In the genomic region with DNA sequence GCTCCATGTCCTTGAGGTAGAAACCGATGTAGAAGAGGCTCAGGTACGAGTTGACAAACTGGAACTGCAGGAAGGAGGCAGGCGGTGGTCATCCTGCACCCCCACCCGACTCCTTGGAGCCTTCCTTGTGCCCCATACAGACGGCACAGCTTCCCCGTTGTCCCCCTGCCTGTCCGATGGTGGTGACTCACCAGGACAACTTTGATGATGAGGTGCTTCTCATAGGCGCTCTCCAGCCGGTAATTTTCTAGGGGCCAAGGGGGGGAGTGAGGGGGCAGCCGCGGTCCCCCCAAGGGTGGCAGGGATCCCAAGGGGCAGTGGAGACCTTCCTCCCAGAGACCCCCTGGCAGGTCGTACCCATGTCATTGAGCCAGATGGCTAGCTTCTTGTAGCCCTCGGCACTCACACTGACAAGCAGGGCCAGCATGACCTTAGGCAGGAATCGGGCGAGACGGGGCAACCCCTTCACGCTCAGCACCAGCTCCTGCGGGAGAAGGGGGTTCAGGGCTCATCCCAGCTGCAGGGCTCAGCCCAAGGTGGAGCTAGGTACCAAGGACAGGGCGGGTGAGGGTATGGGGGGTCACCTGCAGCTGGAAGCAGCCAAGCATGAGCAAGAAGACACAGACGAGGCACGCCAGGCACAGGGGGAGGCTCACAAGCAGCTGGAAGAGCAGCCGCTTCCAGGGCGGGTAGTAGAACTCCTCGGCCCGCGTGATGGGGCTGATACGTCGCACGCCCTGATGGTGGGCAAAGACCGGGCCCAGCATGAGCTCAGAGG, we compare ENCODE assay signal across 20 cellular contexts. TPM values are rescaled to one million over a fixed set of nuclear protein-coding genes. Genes with fewer than 3 reads are reported as not detected.
DNase-seq lines count a peak whose midpoint lies in the region; ATAC-seq, FAIRE-seq and TF ChIP-seq lines count a peak whose summit lies in the region.
"Had no signal": no experiment of that assay in that cellular context is flagged by ENCODE, and none has a peak within 500 bp of the region (broad histone marks: within the 10 kb centered on the region; RNA-seq: fewer than 3 reads in every experiment).

No MANE protein-coding gene starts in this region.

- H3K4me1 ChIP-seq in BLaER1 treated with 17β-estradiol and CSF1 and Interleukin-3, amounts not matched to agents 10 nM and 100 nM = peaks cover 36 to 66% (median 46%) of the 10 kb centered on the region in 10 experiments
- H3K4me1 ChIP-seq in Caco-2 (peaks cover 24% of the 10 kb centered on the region), K562 (replicated peaks in 1 of 2; ENCODE audit: control insufficient read depth in 2 of 2, insufficient read depth in 2 of 2, low read length in 2 of 2) (peaks cover 16 to 65% of the 10 kb centered on the region in 2 experiments; a peak in 4 of 5 replicates)

- TF ChIP-seq RAD21 in K562 (CRISPR knock-in tag; conservative IDR thresholded peaks at IDR 0.05 in 1 of 2, IDR thresholded peaks at IDR 0.05 in 1 of 2) = no peak

- no peak for TF ChIP-seq EP300 in K562 (IDR thresholded peaks at IDR 0.05; ENCODE audit: low read length)

- no peak for ATAC-seq in K562
- no peak for ATAC-seq in naive thymus-derived CD8-positive, alpha-beta T cell
- ATAC-seq: gastrocnemius medialis, left ventricle myocardium superior had no signal

- H3K36me3 ChIP-seq in BLaER1 treated with 17β-estradiol and CSF1 and Interleukin-3, amounts not matched to agents 10 nM and 100 nM = peaks cover 8 to 63% (median 12%) of the 10 kb centered on the region in 11 experiments; a peak in 18 of 22 replicates
- H3K36me3 ChIP-seq in Caco-2 (ENCODE audit: control insufficient read depth, insufficient read depth, low read length) (peaks cover 1% of the 10 kb centered on the region), K562 (ENCODE audit: control insufficient read depth, insufficient read depth, low read length) (peaks cover 7% of the 10 kb centered on the region; the same call in 1 of the 3 replicates)
- H3K36me3 ChIP-seq: gastrocnemius medialis, prostate gland, thyroid gland had no signal

- BruUV-seq in Caco-2 (replicated peaks; lab: Mats Ljungman, UMichigan) (no TSS peak), K562 (replicated peaks; lab: Mats Ljungman, UMichigan) (no TSS peak)

- H3K9me1 ChIP-seq in K562 (ENCODE audit: control insufficient read depth, insufficient read depth, low read length) = peaks cover 4% of the 10 kb centered on the region

- H3K9me3 ChIP-seq in BLaER1 treated with 17β-estradiol and CSF1 and Interleukin-3, amounts not matched to agents 10 nM and 100 nM (replicated peaks in 1 of 11) = peaks cover 0 to 9% (median 6%) of the 10 kb centered on the region in 11 experiments; a peak in 13 of 22 replicates
- H3K9me3 ChIP-seq in Caco-2 (no peaks in the 10 kb centered on the region), K562 (replicated peaks; ENCODE audit: control insufficient read depth, insufficient read depth, low read depth, low read length) (no peaks in the 10 kb centered on the region; the same call in 1 of the 2 replicates)
- H3K9me3 ChIP-seq: gastrocnemius medialis, prostate gland, thyroid gland had no signal

- peak overlapping the region in 1 of 11 experiments; percentile 70; a peak in 2 of 22 replicates for H3K9ac ChIP-seq in BLaER1 treated with 17β-estradiol and CSF1 and Interleukin-3, amounts not matched to agents 10 nM and 100 nM
- no peak overlapping the region; a peak in 1 of 4 replicates for H3K9ac ChIP-seq in K562 (ENCODE audit: insufficient read depth in 1 of 2, low read depth in 2 of 2, low read length in 2 of 2)

- peaks cover 0 to 53% (median 24%) of the 10 kb centered on the region in 11 experiments; a peak in 15 of 22 replicates for H4K20me1 ChIP-seq in BLaER1 treated with 17β-estradiol and CSF1 and Interleukin-3, amounts not matched to agents 10 nM and 100 nM
- no peaks in the 10 kb centered on the region; the same call in 1 of the 2 replicates for H4K20me1 ChIP-seq in K562 (replicated peaks; ENCODE audit: control insufficient read depth, insufficient read depth, low read length)

- peak overlapping the region; percentile 75 to 95 (median 92) for H3K4me2 ChIP-seq in BLaER1 treated with 17β-estradiol and CSF1 and Interleukin-3, amounts not matched to agents 10 nM and 100 nM
- H3K4me2 ChIP-seq in K562 (ENCODE audit: insufficient read depth, low read length) = no peak overlapping the region

- no peaks in the 10 kb centered on the region for H3K27me3 Mint-ChIP-seq in Caco-2 (ENCODE audit: insufficient read depth, unreplicated experiment)
- no peaks in the 10 kb centered on the region for H3K27me3 Mint-ChIP-seq in naive thymus-derived CD8-positive, alpha-beta T cell

- H3K4me3 ChIP-seq in BLaER1 treated with 17β-estradiol and CSF1 and Interleukin-3, amounts not matched to agents 10 nM and 100 nM = no peak overlapping the region
- peak overlapping the region; percentile 57 for H3K4me3 ChIP-seq in Caco-2 (ENCODE audit: low read depth, low read length)
- H3K4me3 ChIP-seq in K562 = no peak overlapping the region
- H3K4me3 ChIP-seq: gastrocnemius medialis, prostate gland, thyroid gland had no signal

- in situ Hi-C loops in K562 (cut with MboI) = no loop called here

- H3K4me3 Mint-ChIP-seq in Caco-2 (ENCODE audit: unreplicated experiment) = peak overlapping the region; percentile 75
- H3K4me3 Mint-ChIP-seq in naive thymus-derived CD8-positive, alpha-beta T cell = peak overlapping the region; percentile 53 to 81 (median 73)

- intact Hi-C loops in Caco-2 (cut with micrococcal nuclease; ENCODE audit: unreplicated experiment) (loop anchor here (5.0 kb wide), 1 partner anchor 38 kb away; no protein-coding TSS in a partner anchor), K562 (cut with micrococcal nuclease) (no loop called here)

- H3K27ac ChIP-seq in BLaER1 treated with 17β-estradiol and CSF1 and Interleukin-3, amounts not matched to agents 10 nM and 100 nM = no peak overlapping the region
- H3K27ac ChIP-seq in K562 (ENCODE audit: extremely low read depth, low read depth, low read length) (no peak overlapping the region), caudate nucleus (ENCODE audit: low read depth, low read length) (no peak overlapping the region)
- H3K27ac ChIP-seq: coronary artery, gastrocnemius medialis, prostate gland, thyroid gland had no signal

- peaks cover 15 to 29% (median 20%) of the 10 kb centered on the region in 11 experiments; a peak in 21 of 22 replicates for H3K27me3 ChIP-seq in BLaER1 treated with 17β-estradiol and CSF1 and Interleukin-3, amounts not matched to agents 10 nM and 100 nM
- H3K27me3 ChIP-seq in Caco-2 (replicated peaks; ENCODE audit: control insufficient read depth, insufficient read depth, low read length) (no peaks in the 10 kb centered on the region), K562 (ENCODE audit: control insufficient read depth in 2 of 2, insufficient read depth in 2 of 2, low read length in 2 of 2) (no peaks in the 10 kb centered on the region)
- H3K27me3 ChIP-seq: gastrocnemius medialis, thyroid gland had no signal

- no peak for TF ChIP-seq POLR2A in K562 (conservative IDR thresholded peaks at IDR 0.05)

- WGBS in K562 (ENCODE audit: insufficient coverage, low coverage, missing lambda C conversion rate) = 77% methylated on average over 28 of the region's 30 CpGs

- peak overlapping the region; percentile 21 for H3K27ac Mint-ChIP-seq in Caco-2 (ENCODE audit: unreplicated experiment)
- peak overlapping the region in 5 of 10 donors; percentile 11 to 66 (median 61) for H3K27ac Mint-ChIP-seq in naive thymus-derived CD8-positive, alpha-beta T cell

- H2AFZ ChIP-seq in K562 (ENCODE audit: low read depth, low read length) = no peak overlapping the region

- H3K9me3 Mint-ChIP-seq in Caco-2 (ENCODE audit: unreplicated experiment) = no peaks in the 10 kb centered on the region
- H3K9me3 Mint-ChIP-seq in naive thymus-derived CD8-positive, alpha-beta T cell = no peaks in the 10 kb centered on the region

- no peak for FAIRE-seq in K562 (lab: Jason Lieb, UNC)
- FAIRE-seq: RCC 7860, small intestine had no signal

- no peak for DNase-seq in Caco-2
- no peak for DNase-seq in K562 (ENCODE audit: extremely low read depth in 1 of 4, low spot score in 3 of 4)
- DNase-seq in naive thymus-derived CD8-positive, alpha-beta T cell = no peak
- no peak for DNase-seq in caudate nucleus (lab: John Stamatoyannopoulos, UW)
- no peak for DNase-seq in DMS79 (lab: John Stamatoyannopoulos, UW)
- no peak for DNase-seq in hippocampal formation (lab: John Stamatoyannopoulos, UW)
- DNase-seq: activated gamma-delta T cell treated with Interleukin-2 at 50 U/mL for 16 hours; DND-41; gastrocnemius medialis; HCEC 1CT; Kasumi-1; left ventricle myocardium superior; NCI-H2171 treated with DMSO at 0.1 percent for 48 hours; small intestine; stimulated activated CD8-positive, alpha-beta memory T cell treated with anti-CD3 and anti-CD28 coated beads, Interleukin-4, amount 100 ng/mL, for 48 hours; thyroid gland had no signal

- TF ChIP-seq CTCF in Caco-2 (IDR thresholded peaks at IDR 0.05; ENCODE audit: insufficient read depth in 1 of 2, low read depth in 1 of 2, low read length in 1 of 2, severe bottlenecking in 1 of 2, unreplicated experiment in 1 of 2) (no peak), K562 (IDR thresholded peaks at IDR 0.05 in 2 of 3, conservative IDR thresholded peaks at IDR 0.05 in 1 of 3; ENCODE audit: insufficient read depth in 2 of 3, low read depth in 1 of 3, low read length in 3 of 3) (no peak)

- no peaks in the 10 kb centered on the region for H3K4me1 Mint-ChIP-seq in Caco-2 (ENCODE audit: low read depth, unreplicated experiment)
- peaks cover 11 to 40% (median 25%) of the 10 kb centered on the region in 4 donors for H3K4me1 Mint-ChIP-seq in naive thymus-derived CD8-positive, alpha-beta T cell

- POLR2A ChIA-PET in Caco-2 (lab: Charles Lee) = interaction anchor here (1.1 to 2.9 kb wide), 2 partner anchors 20 to 76 kb away, joined by 3 to 17 read pairs; a partner anchor contains a TSS
- POLR2A ChIA-PET in K562 (lab: Yijun Ruan, JAX) = interaction anchor here (7.9 kb wide), 1 partner anchor 20 kb away, joined by 78 read pairs; a partner anchor contains a TSS
- POLR2A ChIA-PET in naive thymus-derived CD8-positive, alpha-beta T cell (lab: Charles Lee) = interaction anchor here (0.7 to 2.9 kb wide), 8 partner anchors 9 to 255 kb away, joined by 3 to 12 read pairs (median 3); a partner anchor contains a TSS

- peaks cover 27% of the 10 kb centered on the region for H3K36me3 Mint-ChIP-seq in Caco-2 (ENCODE audit: insufficient read depth, unreplicated experiment)
- H3K36me3 Mint-ChIP-seq in naive thymus-derived CD8-positive, alpha-beta T cell = no peaks in the 10 kb centered on the region

- CTCF ChIA-PET in Caco-2 (lab: Charles Lee) = interaction anchor here (0.6 to 1.6 kb wide), 3 partner anchors 17 to 25 kb away, joined by 3 read pairs; a partner anchor contains a TSS
- CTCF ChIA-PET in K562 (lab: Yijun Ruan, JAX; ENCODE audit: low intra/inter-chr PET ratio) = no interaction called here

- H3K79me2 ChIP-seq in K562 (ENCODE audit: control insufficient read depth, insufficient read depth, low read length) = peaks cover 5% of the 10 kb centered on the region; the same call in 1 of the 3 replicates

RNA-seq across cellular contexts. Expression of a gene that starts 4.7 kb away (rescaled TPM):
- 11.5 TPM in 2 replicates for total RNA-seq in Caco-2 (2022)
- 16.0 and 39.6 TPM in 2 replicates for total RNA-seq in K562 (2011; cell fraction: chromatin; rRNA removed; ENCODE audit: low replicate concordance)
- 22.4 and 24.5 TPM in 2 replicates for total RNA-seq in K562 (2011; cell fraction: nucleolus; rRNA removed)
- 14.4 and 15.8 TPM in 2 replicates for total RNA-seq in K562 (2011; cell fraction: nucleoplasm; rRNA removed)
- 2.5 and 3.5 TPM in 2 replicates for total RNA-seq in K562 (2014; rRNA removed)
- 0.51 and 0.73 TPM in 2 replicates for total RNA-seq in K562 (2014; rRNA removed; fragmentation: Illumina TruSeq; extraction: Trizol)
- 1.6 and 2.4 TPM in 2 replicates for total RNA-seq in K562 (2015; rRNA removed; fragmentation: Illumina TruSeq; extraction: Trizol)
- 7.6 and 8.5 TPM in 2 replicates for total RNA-seq in K562 (2021)
- polyA plus RNA-seq in K562 (2011; rRNA removed) = 2.2 and 5.1 TPM in 2 replicates
- 2.8 and 3.7 TPM in 2 replicates for polyA plus RNA-seq in K562 (2011; cell fraction: cytosol; rRNA removed)
- 32.7 and 44.1 TPM in 2 replicates for polyA plus RNA-seq in K562 (2011; cell fraction: nucleus; rRNA removed)
- 4.9 and 11.8 TPM in 2 replicates for polyA plus RNA-seq in K562 (2012)
- 1.5 and 2.5 TPM in 2 replicates for polyA plus RNA-seq in K562 (2014; fragmentation: Illumina TruSeq; extraction: Trizol)
- polyA plus RNA-seq in K562 (2014; fragmentation: Nextera tagmentation; extraction: Ambion mirVana) = under 1 TPM in 1 of 2 experiments, not detected in 1; 0.07 TPM
- 7.1 and 7.7 TPM in 2 replicates for polyA plus RNA-seq in K562 (2014; rRNA removed)
- polyA minus RNA-seq in K562 (2011; rRNA and poly(A)+ RNA removed) = 1.6 TPM in 2 replicates
- polyA minus RNA-seq in K562 (2011; cell fraction: cytosol; rRNA and poly(A)+ RNA removed) = 1.8 and 4.5 TPM in 2 replicates
- polyA minus RNA-seq in K562 (2011; cell fraction: nucleus; rRNA and poly(A)+ RNA removed) = 10.5 and 14.6 TPM in 2 replicates
- total RNA-seq in naive thymus-derived CD8-positive, alpha-beta T cell = 10 to 100 TPM; 15.7 to 18.4 TPM
- under 1 TPM; 0.08 to 0.29 (median 0.20) TPM for polyA plus RNA-seq in naive thymus-derived CD8-positive, alpha-beta T cell

RNA-seq across cellular contexts. Expression of a gene that starts 7.4 kb away (rescaled TPM):
- total RNA-seq in Caco-2 (2022) (50.1 and 50.7 TPM in 2 replicates), K562 (2014; rRNA removed) (110 and 138 TPM in 2 replicates), K562 (2014; rRNA removed; fragmentation: Illumina TruSeq; extraction: Trizol) (9.8 and 13.5 TPM in 2 replicates), K562 (2015; rRNA removed; fragmentation: Illumina TruSeq; extraction: Trizol) (28.7 and 32.9 TPM in 2 replicates), K562 (2021) (107 and 110 TPM in 2 replicates)
- 83.2 and 239 TPM in 2 replicates for total RNA-seq in K562 (2011; cell fraction: chromatin; rRNA removed; ENCODE audit: low replicate concordance)
- 206 and 242 TPM in 2 replicates for total RNA-seq in K562 (2011; cell fraction: nucleolus; rRNA removed)
- total RNA-seq in K562 (2011; cell fraction: nucleoplasm; rRNA removed) = 112 and 116 TPM in 2 replicates
- polyA plus RNA-seq in K562 (2011; rRNA removed) (22.6 and 38.0 TPM in 2 replicates), K562 (2014; fragmentation: Illumina TruSeq; extraction: Trizol) (19.0 and 35.4 TPM in 2 replicates), K562 (2014; fragmentation: Nextera tagmentation; extraction: Ambion mirVana) (1 to 10 TPM; 4.9 to 5.6 TPM), K562 (2014; rRNA removed) (124 and 143 TPM in 2 replicates)
- polyA plus RNA-seq in K562 (2011; cell fraction: cytosol; rRNA removed) = 38.5 and 83.5 TPM in 2 replicates
- 111 and 166 TPM in 2 replicates for polyA plus RNA-seq in K562 (2011; cell fraction: nucleus; rRNA removed)
- polyA plus RNA-seq in K562 (2012) = 45.8 and 50.2 TPM in 2 replicates
- polyA minus RNA-seq in K562 (2011; rRNA and poly(A)+ RNA removed) = 9.1 and 9.9 TPM in 2 replicates
- polyA minus RNA-seq in K562 (2011; cell fraction: cytosol; rRNA and poly(A)+ RNA removed) = 23.5 and 50.0 TPM in 2 replicates
- 92.0 and 97.6 TPM in 2 replicates for polyA minus RNA-seq in K562 (2011; cell fraction: nucleus; rRNA and poly(A)+ RNA removed)
- 10 to 100 TPM; 51.4 to 55.6 TPM for total RNA-seq in naive thymus-derived CD8-positive, alpha-beta T cell
- polyA plus RNA-seq in naive thymus-derived CD8-positive, alpha-beta T cell = 10 to 100 TPM in 2 of 3 donors, 1 to 10 TPM in 1; 6.6 to 13.6 (median 10.3) TPM

RNA-seq across cellular contexts. Expression of a gene that starts 20.6 kb away (rescaled TPM):
- 43.8 and 55.6 TPM in 2 replicates for total RNA-seq in Caco-2 (2022)
- total RNA-seq in K562 (2011; cell fraction: chromatin; rRNA removed; ENCODE audit: low replicate concordance) = 15.2 and 39.3 TPM in 2 replicates
- 28.5 and 28.7 TPM in 2 replicates for total RNA-seq in K562 (2011; cell fraction: nucleolus; rRNA removed)
- 20.4 and 21.3 TPM in 2 replicates for total RNA-seq in K562 (2011; cell fraction: nucleoplasm; rRNA removed)
- total RNA-seq in K562 (2014; rRNA removed) = 43.5 and 67.6 TPM in 2 replicates
- 23.2 and 23.5 TPM in 2 replicates for total RNA-seq in K562 (2014; rRNA removed; fragmentation: Illumina TruSeq; extraction: Trizol)
- 32.7 and 33.2 TPM in 2 replicates for total RNA-seq in K562 (2015; rRNA removed; fragmentation: Illumina TruSeq; extraction: Trizol)
- 45.1 and 51.4 TPM in 2 replicates for total RNA-seq in K562 (2021)
- polyA plus RNA-seq in K562 (2011; rRNA removed) = 33.8 and 43.2 TPM in 2 replicates
- 30.2 and 37.1 TPM in 2 replicates for polyA plus RNA-seq in K562 (2011; cell fraction: cytosol; rRNA removed)
- 47.2 and 60.1 TPM in 2 replicates for polyA plus RNA-seq in K562 (2011; cell fraction: nucleus; rRNA removed)
- polyA plus RNA-seq in K562 (2012) = 77.4 and 90.9 TPM in 2 replicates
- polyA plus RNA-seq in K562 (2014; fragmentation: Illumina TruSeq; extraction: Trizol) = 72.3 and 80.9 TPM in 2 replicates
- polyA plus RNA-seq in K562 (2014; fragmentation: Nextera tagmentation; extraction: Ambion mirVana) = 1 to 10 TPM; 1.4 to 4.3 TPM
- polyA plus RNA-seq in K562 (2014; rRNA removed) = 68.0 and 83.8 TPM in 2 replicates
- polyA minus RNA-seq in K562 (2011; rRNA and poly(A)+ RNA removed) = 13.6 and 18.4 TPM in 2 replicates
- 5.8 and 7.9 TPM in 2 replicates for polyA minus RNA-seq in K562 (2011; cell fraction: cytosol; rRNA and poly(A)+ RNA removed)
- 8.5 and 8.7 TPM in 2 replicates for polyA minus RNA-seq in K562 (2011; cell fraction: nucleus; rRNA and poly(A)+ RNA removed)
- 10 to 100 TPM; 31.2 to 32.2 TPM for total RNA-seq in naive thymus-derived CD8-positive, alpha-beta T cell
- 10 to 100 TPM; 23.7 to 32.6 (median 23.9) TPM for polyA plus RNA-seq in naive thymus-derived CD8-positive, alpha-beta T cell

RNA-seq across cellular contexts. Expression of a gene that starts 24.3 kb away (rescaled TPM):
- total RNA-seq in Caco-2 (2022) = 78.9 and 88.5 TPM in 2 replicates
- 19.6 and 23.8 TPM in 2 replicates for total RNA-seq in K562 (2011; cell fraction: chromatin; rRNA removed; ENCODE audit: low replicate concordance)
- total RNA-seq in K562 (2011; cell fraction: nucleolus; rRNA removed) = 18.0 and 22.4 TPM in 2 replicates
- total RNA-seq in K562 (2011; cell fraction: nucleoplasm; rRNA removed) = 12.5 and 22.0 TPM in 2 replicates
- total RNA-seq in K562 (2014; rRNA removed) = 191 and 236 TPM in 2 replicates
- total RNA-seq in K562 (2014; rRNA removed; fragmentation: Illumina TruSeq; extraction: Trizol) = 40.7 and 46.5 TPM in 2 replicates
- 66.9 and 67.3 TPM in 2 replicates for total RNA-seq in K562 (2015; rRNA removed; fragmentation: Illumina TruSeq; extraction: Trizol)
- total RNA-seq in K562 (2021) = 129 and 158 TPM in 2 replicates
- 70.2 and 75.9 TPM in 2 replicates for polyA plus RNA-seq in K562 (2011; rRNA removed)
- 111 and 153 TPM in 2 replicates for polyA plus RNA-seq in K562 (2011; cell fraction: cytosol; rRNA removed)
- polyA plus RNA-seq in K562 (2011; cell fraction: nucleus; rRNA removed) = 45.5 and 64.0 TPM in 2 replicates
- 69.4 and 92.1 TPM in 2 replicates for polyA plus RNA-seq in K562 (2012)
- 72.5 and 85.4 TPM in 2 replicates for polyA plus RNA-seq in K562 (2014; fragmentation: Illumina TruSeq; extraction: Trizol)
- 10 to 100 TPM; 11.5 to 20.6 TPM for polyA plus RNA-seq in K562 (2014; fragmentation: Nextera tagmentation; extraction: Ambion mirVana)
- polyA plus RNA-seq in K562 (2014; rRNA removed) = 256 and 284 TPM in 2 replicates
- 19.7 and 20.4 TPM in 2 replicates for polyA minus RNA-seq in K562 (2011; rRNA and poly(A)+ RNA removed)
- 15.6 and 16.5 TPM in 2 replicates for polyA minus RNA-seq in K562 (2011; cell fraction: cytosol; rRNA and poly(A)+ RNA removed)
- polyA minus RNA-seq in K562 (2011; cell fraction: nucleus; rRNA and poly(A)+ RNA removed) = 5.8 and 7.4 TPM in 2 replicates
- total RNA-seq in naive thymus-derived CD8-positive, alpha-beta T cell = 10 to 100 TPM; 69.3 to 71.1 TPM
- polyA plus RNA-seq in naive thymus-derived CD8-positive, alpha-beta T cell = 100 to 1,000 TPM; 216 to 221 (median 221) TPM

RNA-seq across cellular contexts. Expression of a gene that starts 26.7 kb away (rescaled TPM):
- total RNA-seq in Caco-2 (2022) (9.4 and 11.3 TPM in 2 replicates), K562 (2014; rRNA removed) (5.0 and 5.8 TPM in 2 replicates), K562 (2014; rRNA removed; fragmentation: Illumina TruSeq; extraction: Trizol) (0.22 and 0.29 TPM in 2 replicates), K562 (2015; rRNA removed; fragmentation: Illumina TruSeq; extraction: Trizol) (1.7 and 1.8 TPM in 2 replicates), K562 (2021) (5.6 and 6.6 TPM in 2 replicates)
- 2.0 TPM in 1 of 2 replicates, not detected in the other for total RNA-seq in K562 (2011; cell fraction: chromatin; rRNA removed; ENCODE audit: low replicate concordance)
- 4.0 and 4.2 TPM in 2 replicates for total RNA-seq in K562 (2011; cell fraction: nucleolus; rRNA removed)
- total RNA-seq in K562 (2011; cell fraction: nucleoplasm; rRNA removed) = 1.5 and 1.8 TPM in 2 replicates
- polyA plus RNA-seq in K562 (2011; rRNA removed) (2.3 and 4.2 TPM in 2 replicates), K562 (2014; fragmentation: Illumina TruSeq; extraction: Trizol) (0.97 and 2.3 TPM in 2 replicates), K562 (2014; fragmentation: Nextera tagmentation; extraction: Ambion mirVana) (under 1 TPM in 1 of 2 experiments, not detected in 1; 0.04 TPM), K562 (2014; rRNA removed) (3.8 and 5.2 TPM in 2 replicates)
- polyA plus RNA-seq in K562 (2011; cell fraction: cytosol; rRNA removed) = 6.2 and 11.3 TPM in 2 replicates
- 2.0 and 2.3 TPM in 2 replicates for polyA plus RNA-seq in K562 (2011; cell fraction: nucleus; rRNA removed)
- polyA plus RNA-seq in K562 (2012) = 3.7 and 11.4 TPM in 2 replicates
- polyA minus RNA-seq in K562 (2011; rRNA and poly(A)+ RNA removed) = 0.96 and 1.6 TPM in 2 replicates
- 3.3 and 5.3 TPM in 2 replicates for polyA minus RNA-seq in K562 (2011; cell fraction: cytosol; rRNA and poly(A)+ RNA removed)
- polyA minus RNA-seq in K562 (2011; cell fraction: nucleus; rRNA and poly(A)+ RNA removed) = 2.7 and 3.0 TPM in 2 replicates
- total RNA-seq in naive thymus-derived CD8-positive, alpha-beta T cell = 10 to 100 TPM; 10.4 TPM
- polyA plus RNA-seq in naive thymus-derived CD8-positive, alpha-beta T cell = 1 to 10 TPM; 6.4 to 9.2 (median 9.0) TPM
